In the genomic region with DNA sequence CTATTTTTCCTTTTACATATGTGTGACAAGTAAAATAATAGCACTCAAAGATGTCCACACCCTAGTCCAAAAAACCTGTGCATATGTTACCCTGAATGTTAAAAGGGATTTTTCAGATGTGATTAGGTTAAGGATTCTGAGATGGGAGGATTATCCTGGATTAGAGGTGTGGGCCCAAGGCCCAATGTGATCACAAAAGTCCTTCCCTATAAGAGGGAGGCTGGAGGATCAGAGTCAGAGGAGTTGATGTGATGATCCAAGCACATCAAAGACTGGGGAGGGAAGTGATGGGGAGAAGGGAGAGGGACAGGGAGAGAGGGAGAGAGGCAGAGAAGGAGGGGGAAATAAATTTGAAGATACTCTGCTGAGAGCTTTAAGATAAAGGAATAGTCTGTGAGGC, we compare ENCODE assay signal across 17 cellular contexts.
"Had no signal": no experiment of that assay in that cellular context is flagged by ENCODE, and none has a peak within 500 bp of the region (broad histone marks: within the 10 kb centered on the region; RNA-seq: fewer than 3 reads in every experiment).

No MANE protein-coding gene starts in this region.

- H3K27me3 Mint-ChIP-seq: IgD-negative memory B cell had no signal

- H3K36me3 Mint-ChIP-seq: IgD-negative memory B cell had no signal

- FAIRE-seq: HTR-8/SVneo, K562 had no signal

- H3K4me1 Mint-ChIP-seq: IgD-negative memory B cell had no signal

- H3K4me3 Mint-ChIP-seq: IgD-negative memory B cell had no signal

- DNase-seq: Kasumi-1, MM.1S, NCI-H1092 treated with DMSO at 0.1 percent for 48 hours, NCI-H1436, NCI-H187 treated with DMSO at 0.1 percent for 48 hours, NCI-H2029 treated with DMSO at 0.1 percent for 48 hours, NCI-H2227 treated with DMSO at 0.1 percent for 48 hours, NCI-H526, PC-3, SHP77 treated with DMSO at 0.1 percent for 48 hours, SJCRH30, T-helper 1 cell had no signal

- ATAC-seq: K562, Panc1, PC-3, SK-N-SH treated with all-trans-retinoic acid at 6 μM for 48 hours had no signal

- H3K27ac Mint-ChIP-seq: IgD-negative memory B cell had no signal
